In the genomic region with DNA sequence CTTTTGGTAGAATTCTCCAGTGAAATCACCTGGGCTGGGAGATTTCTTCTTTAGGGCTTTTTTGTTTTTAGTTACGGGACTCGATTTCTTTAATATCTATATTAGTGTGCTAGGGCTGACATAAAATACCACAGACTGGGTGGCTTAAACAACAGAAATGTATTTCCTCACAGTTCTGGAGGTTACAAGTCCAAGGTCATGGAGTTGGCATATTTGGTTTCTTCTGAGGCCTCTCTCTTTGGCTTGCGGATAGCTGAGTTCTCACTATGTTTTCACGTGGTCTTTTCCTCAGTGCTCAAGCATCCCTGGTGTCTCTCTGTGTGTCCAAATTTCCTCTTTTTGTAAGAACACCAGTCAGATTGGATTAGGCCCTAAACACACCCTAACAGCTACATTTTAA, we compare ENCODE assay signal across 34 cellular contexts.
"Had no signal": no experiment of that assay in that cellular context is flagged by ENCODE, and none has a peak within 500 bp of the region (broad histone marks: within the 10 kb centered on the region; RNA-seq: fewer than 3 reads in every experiment).

No MANE protein-coding gene starts in this region.

- H3K9me3 ChIP-seq: MG63 had no signal

- DNase-seq: Karpas-422, Kasumi-1, MG63, MM.1S, NCI-H1048, NCI-H1092, NCI-H1092 treated with DMSO at 0.1 percent for 48 hours, NCI-H1105, NCI-H1105 treated with DMSO at 0.1 percent for 48 hours, NCI-H1417, NCI-H1417 treated with DMSO at 0.1 percent for 48 hours, NCI-H1436, NCI-H1436 treated with DMSO at 0.1 percent for 48 hours, NCI-H146, NCI-H1694, NCI-H1694 treated with DMSO at 0.1 percent for 48 hours, NCI-H187, NCI-H187 treated with DMSO at 0.1 percent for 48 hours, NCI-H1930, NCI-H2029, NCI-H2029 treated with DMSO at 0.1 percent for 48 hours, NCI-H2081, NCI-H2081 treated with DMSO at 0.1 percent for 48 hours, NCI-H2107, NCI-H2171, NCI-H2171 treated with DMSO at 0.1 percent for 48 hours, NCI-H2227 treated with DMSO at 0.1 percent for 48 hours, NCI-H226, NCI-H345, NCI-H446, NCI-H446 treated with DMSO at 0.1 percent for 48 hours, NCI-H510A, NCI-H510A treated with DMSO at 0.1 percent for 48 hours, NCI-H524 had no signal

- H3K36me3 ChIP-seq: MG63 had no signal

- H3K4me3 ChIP-seq: MG63 had no signal

- H3K27me3 ChIP-seq: MG63 had no signal
